34 cellular contexts compared by ENCODE assay signal in the genomic region with DNA sequence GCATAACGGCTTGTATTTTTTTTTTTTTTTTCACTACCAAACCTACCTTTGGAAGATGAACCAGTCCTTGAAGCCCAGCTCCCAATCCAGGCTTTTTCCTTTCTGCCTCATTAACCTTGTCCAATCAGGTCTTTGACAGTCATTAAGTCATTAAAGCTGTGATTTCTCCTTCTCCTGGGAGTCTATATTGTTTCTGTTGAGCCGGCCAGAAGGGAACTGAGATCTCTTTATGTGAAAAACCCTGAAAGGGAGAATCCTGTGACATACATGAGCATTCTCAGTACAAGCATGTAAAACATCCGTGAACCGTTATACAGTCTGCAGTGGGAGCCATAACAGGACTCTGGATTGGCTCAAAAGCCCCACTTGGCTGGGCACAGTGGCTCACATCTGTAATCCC. TPM values are rescaled to one million over a fixed set of nuclear protein-coding genes. Genes with fewer than 3 reads are reported as not detected.
"Had no signal": no experiment of that assay in that cellular context is flagged by ENCODE, and none has a peak within 500 bp of the region (broad histone marks: within the 10 kb centered on the region; RNA-seq: fewer than 3 reads in every experiment).

No MANE protein-coding gene starts in this region.

- DNase-seq: activated B cell treated with CpG ODN at 0.5 μM for 24 hours; activated CD4-positive, alpha-beta memory T cell treated with anti-CD3 and anti-CD28 coated beads for 36 hours; activated CD4-positive, alpha-beta T cell treated with anti-CD3 and anti-CD28 coated beads for 1 hour; activated CD4-positive, alpha-beta T cell treated with anti-CD3 and anti-CD28 coated beads, Interleukin-2, amount 10 ng/mL, durations not matched to agents 7 days and 5 days; activated CD8-positive, alpha-beta memory T cell treated with anti-CD3 and anti-CD28 coated beads for 24 hours; activated T-cell treated with anti-CD3 and anti-CD28 coated beads for 4 hours; activated T-cell treated with anti-CD3 and anti-CD28 coated beads, Interleukin-2, amount 50 U/mL, for 48 hours; amniotic stem cell; body of pancreas; central memory CD4-positive, alpha-beta T cell; MG63; MV-4-11; NCI-H1092 treated with DMSO at 0.1 percent for 48 hours; NCI-H1417 treated with DMSO at 0.1 percent for 48 hours; NCI-H1694; NCI-H2029; NCI-H2107; NCI-H2171 treated with DMSO at 0.1 percent for 48 hours; NCI-H526; NCI-H82; NK-92 treated with Interleukin-12 subunit alpha and Interleukin-12 subunit beta, amount 100 ng/mL, for 24 hours; OCI-M1; RPMI8226; T-helper 9 cell had no signal

- H3K9me3 ChIP-seq: ascending aorta, body of pancreas, MG63, SJSA1 had no signal

- ATAC-seq: activated T-helper 17 cell treated with anti-CD3 and anti-CD28 coated beads, Interleukin-2, amount 50 U/mL, for 72 hours; body of pancreas; Panc1; Right ventricle myocardium inferior; SK-N-SH treated with all-trans-retinoic acid at 6 μM for 48 hours had no signal

- H3K4me1 ChIP-seq: ascending aorta, body of pancreas, SJSA1 had no signal

- H3K4me3 Mint-ChIP-seq: activated B cell treated with CpG ODN at 0.5 μM for 24 hours; activated CD4-positive, alpha-beta memory T cell treated with anti-CD3 and anti-CD28 coated beads for 36 hours; activated CD4-positive, alpha-beta T cell treated with anti-CD3 and anti-CD28 coated beads, Interleukin-2, amount 10 ng/mL, durations not matched to agents 7 days and 5 days; activated naive CD4-positive, alpha-beta T cell treated with anti-CD3 and anti-CD28 coated beads, Interleukin-2, amount 50 U/mL, for 24 hours; activated T-helper 17 cell treated with anti-CD3 and anti-CD28 coated beads, Interleukin-2, amount 50 U/mL, for 72 hours; T-helper 1 cell treated with Interleukin-12 subunit alpha and Interleukin-12 subunit beta and Interleukin-4 antibody, amounts not matched to agents 30 μg/mL and 1 μg/mL, for 36 hours had no signal

- H3K27ac Mint-ChIP-seq: activated B cell treated with CpG ODN at 0.5 μM for 24 hours; activated CD4-positive, alpha-beta memory T cell treated with anti-CD3 and anti-CD28 coated beads for 36 hours; activated CD4-positive, alpha-beta T cell treated with anti-CD3 and anti-CD28 coated beads, Interleukin-2, amount 10 ng/mL, durations not matched to agents 7 days and 5 days; activated naive CD4-positive, alpha-beta T cell treated with anti-CD3 and anti-CD28 coated beads, Interleukin-2, amount 50 U/mL, for 24 hours; activated T-helper 17 cell treated with anti-CD3 and anti-CD28 coated beads, Interleukin-2, amount 50 U/mL, for 72 hours; T-helper 1 cell treated with Interleukin-12 subunit alpha and Interleukin-12 subunit beta and Interleukin-4 antibody, amounts not matched to agents 30 μg/mL and 1 μg/mL, for 36 hours had no signal

- H3K27me3 ChIP-seq: ascending aorta, body of pancreas, MG63, SJSA1 had no signal

- H3K4me3 ChIP-seq: ascending aorta, body of pancreas, MG63, SJSA1 had no signal

- H3K4me1 Mint-ChIP-seq: activated B cell treated with CpG ODN at 0.5 μM for 24 hours; activated naive CD4-positive, alpha-beta T cell treated with anti-CD3 and anti-CD28 coated beads, Interleukin-2, amount 50 U/mL, for 24 hours; activated T-helper 17 cell treated with anti-CD3 and anti-CD28 coated beads, Interleukin-2, amount 50 U/mL, for 72 hours had no signal

- H3K9me3 Mint-ChIP-seq: activated B cell treated with CpG ODN at 0.5 μM for 24 hours; activated CD4-positive, alpha-beta memory T cell treated with anti-CD3 and anti-CD28 coated beads for 36 hours; activated CD4-positive, alpha-beta T cell treated with anti-CD3 and anti-CD28 coated beads, Interleukin-2, amount 10 ng/mL, durations not matched to agents 7 days and 5 days; activated naive CD4-positive, alpha-beta T cell treated with anti-CD3 and anti-CD28 coated beads, Interleukin-2, amount 50 U/mL, for 24 hours; activated T-helper 17 cell treated with anti-CD3 and anti-CD28 coated beads, Interleukin-2, amount 50 U/mL, for 72 hours; T-helper 1 cell treated with Interleukin-12 subunit alpha and Interleukin-12 subunit beta and Interleukin-4 antibody, amounts not matched to agents 30 μg/mL and 1 μg/mL, for 36 hours had no signal

- H3K27me3 Mint-ChIP-seq: activated B cell treated with CpG ODN at 0.5 μM for 24 hours; activated CD4-positive, alpha-beta memory T cell treated with anti-CD3 and anti-CD28 coated beads for 36 hours; activated CD4-positive, alpha-beta T cell treated with anti-CD3 and anti-CD28 coated beads, Interleukin-2, amount 10 ng/mL, durations not matched to agents 7 days and 5 days; activated naive CD4-positive, alpha-beta T cell treated with anti-CD3 and anti-CD28 coated beads, Interleukin-2, amount 50 U/mL, for 24 hours; activated T-helper 17 cell treated with anti-CD3 and anti-CD28 coated beads, Interleukin-2, amount 50 U/mL, for 72 hours had no signal

- H3K36me3 ChIP-seq: ascending aorta, MG63, SJSA1 had no signal

- H3K27ac ChIP-seq: ascending aorta, body of pancreas, SJSA1 had no signal

RNA-seq across cellular contexts. Expression of gene SPINK8, which starts 52.6 kb away (rescaled TPM):
- total RNA-seq: activated B cell treated with CpG ODN at 0.5 μM for 24 hours; activated CD4-positive, alpha-beta memory T cell treated with anti-CD3 and anti-CD28 coated beads for 36 hours; activated CD4-positive, alpha-beta T cell treated with anti-CD3 and anti-CD28 coated beads, Interleukin-2, amount 10 ng/mL, durations not matched to agents 7 days and 5 days; activated T-helper 17 cell treated with anti-CD3 and anti-CD28 coated beads, Interleukin-2, amount 50 U/mL, for 72 hours; ascending aorta; body of pancreas; bronchial epithelial cell; NCI-H460; Right ventricle myocardium inferior; SJSA1 had no signal

RNA-seq across cellular contexts. Expression of gene CAMP, which starts 57.6 kb away (rescaled TPM):
- total RNA-seq: activated B cell treated with CpG ODN at 0.5 μM for 24 hours; activated CD4-positive, alpha-beta memory T cell treated with anti-CD3 and anti-CD28 coated beads for 36 hours; activated CD4-positive, alpha-beta T cell treated with anti-CD3 and anti-CD28 coated beads, Interleukin-2, amount 10 ng/mL, durations not matched to agents 7 days and 5 days; activated T-helper 17 cell treated with anti-CD3 and anti-CD28 coated beads, Interleukin-2, amount 50 U/mL, for 72 hours; ascending aorta; body of pancreas; NCI-H460; SJSA1 had no signal
